ENCODE assay signal across 1 cellular context in genomic region chr10:121453160-121453559, GRCh38.
TF ChIP-seq lines count a peak whose summit lies in the region.

No MANE protein-coding gene starts in this region.

TF ChIP-seq in IMR-90, 13 proteins besides CTCF, POLR2A, EP300 and RAD21 (continued from another document):
- TF ChIP-seq MXI1 (IDR thresholded peaks at IDR 0.05; ENCODE audit: borderline replicate concordance, low read depth, low read length) (no peak), ELK1 (IDR thresholded peaks at IDR 0.05; ENCODE audit: borderline replicate concordance, low read depth, low read length) (no peak), RCOR1 (IDR thresholded peaks at IDR 0.05; ENCODE audit: insufficient replicate concordance, low read length) (no peak), CEBPB (IDR thresholded peaks at IDR 0.05; ENCODE audit: low read depth, low read length) (no peak), CHD1 (IDR thresholded peaks at IDR 0.05; ENCODE audit: low read depth, low read length) (no peak), FOS (IDR thresholded peaks at IDR 0.05; ENCODE audit: low read depth, low read length) (no peak), BHLHE40 (IDR thresholded peaks at IDR 0.05; ENCODE audit: low read depth, low read length) (no peak), MAZ (IDR thresholded peaks at IDR 0.05; ENCODE audit: borderline replicate concordance, low read depth, low read length) (no peak), NFE2L2 (IDR thresholded peaks at IDR 0.05; ENCODE audit: low read depth, low read length) (no peak), RFX5 (IDR thresholded peaks at IDR 0.05; ENCODE audit: low read depth, low read length) (no peak)
